ENCODE assay signal across 8 cellular contexts in genomic region chr6:56902551-56903464, GRCh38. TPM values are rescaled to one million over a fixed set of nuclear protein-coding genes. Genes with fewer than 3 reads are reported as not detected.
A peak's percentile ranks its signal among the peaks of the same experiment; 100 is the strongest.
DNase-seq lines count a peak whose midpoint lies in the region; ATAC-seq, FAIRE-seq and TF ChIP-seq lines count a peak whose summit lies in the region.

No MANE protein-coding gene starts in this region.

- ATAC-seq in GM19351 (IDR thresholded peaks at IDR 0.05; ENCODE audit: unreplicated experiment), result peak; percentile 48
- ATAC-seq in GM18868 (IDR thresholded peaks at IDR 0.05; ENCODE audit: unreplicated experiment), result no peak
- no peak for ATAC-seq in left colon

- POLR2A ChIA-PET in BJ (lab: Charles Lee), result no interaction called here

- FAIRE-seq in colon (lab: Jason Lieb, UNC), result peak; percentile 14

- peaks cover 3% of the 10 kb centered on the region for H3K36me3 ChIP-seq in BJ (ENCODE audit: control insufficient read depth, insufficient read depth, low read length)

- CTCF ChIA-PET in BJ (lab: Yijun Ruan, JAX), result interaction anchor here (0.6 to 4.9 kb wide), 46 partner anchors 10 to 533 kb away, joined by 3 to 71 read pairs (median 4); partner anchors contain the start of genes BAG2, BEND6 and PRIM2

- no peaks in the 10 kb centered on the region for H3K27me3 ChIP-seq in BJ (ENCODE audit: control insufficient read depth, insufficient read depth, low read length)

- DNase-seq in BJ (ENCODE audit: low read depth), result no peak
- peak; percentile 57 for DNase-seq in NOMO-1 treated with DMSO at 0.1 percent for 48 hours (lab: John Stamatoyannopoulos, UW; ENCODE audit: unreplicated experiment)
- DNase-seq in lung microvascular endothelial cell (ENCODE audit: low read depth in 2 of 2), result peak; percentile 49 to 56
- no peak for DNase-seq in activated effector memory CD4-positive, alpha-beta T cell treated with Interleukin-2 at 50 U/mL for 16 hours
- no peak for DNase-seq in left colon

- peak; percentile 69 for TF ChIP-seq CTCF in BJ (IDR thresholded peaks at IDR 0.05; ENCODE audit: insufficient read depth, low read depth, low read length)

- intact Hi-C loops in left colon (cut with DNase I, micrococcal nuclease), result loop anchor here (10.0 kb wide), 2 partner anchors 52 to 422 kb away; partner anchors contain the start of gene BEND6 (in 1 of the 2)

- no peak overlapping the region for H3K4me3 ChIP-seq in BJ (ENCODE audit: low read depth, low read length)

RNA-seq across cellular contexts. Expression of gene BEND6, which starts 52.1 kb away (rescaled TPM):
- polyA plus RNA-seq in BJ (2011; rRNA removed), result 4.8 and 9.8 TPM in 2 replicates
- 2.3 and 3.0 TPM in 2 replicates for polyA minus RNA-seq in BJ (2011; rRNA and poly(A)+ RNA removed)
- total RNA-seq in lung microvascular endothelial cell (0.22 TPM in 1 of 2 replicates, not detected in the other), left colon (under 1 TPM in 1 of 2 donors, not detected in 1; 0.53 TPM)

Comparison
In these comparisons a context has a peak if more than half of its experiments do, and no peak if none do; other contexts are left out.
1. DNase-seq: peak in NOMO-1 treated with DMSO at 0.1 percent for 48 hours (single experiment) and lung microvascular endothelial cell (2 of 2); none in BJ (single experiment), activated effector memory CD4-positive, alpha-beta T cell treated with Interleukin-2 at 50 U/mL for 16 hours (single experiment) and left colon (0 of 2).